ENCODE assay signal across 8 cellular contexts in genomic region chr12:93710574-93710926, GRCh38.
"Had no signal": no experiment of that assay in that cellular context is flagged by ENCODE, and none has a peak within 500 bp of the region (broad histone marks: within the 10 kb centered on the region; RNA-seq: fewer than 3 reads in every experiment).

No MANE protein-coding gene starts in this region.

- DNase-seq: GM23248, GOT3, H7, HFFc6 had no signal

- H3K36me3 ChIP-seq: HAP-1 had no signal

- H3K9me3 ChIP-seq: HAP-1 had no signal

- H3K4me3 ChIP-seq: GM23248, HAP-1 had no signal

- H3K27ac ChIP-seq: GM23248, HL-60 had no signal

- ATAC-seq: HCT116, HepG2 had no signal
